ENCODE assay signal across 1 cellular context in the genomic region with DNA sequence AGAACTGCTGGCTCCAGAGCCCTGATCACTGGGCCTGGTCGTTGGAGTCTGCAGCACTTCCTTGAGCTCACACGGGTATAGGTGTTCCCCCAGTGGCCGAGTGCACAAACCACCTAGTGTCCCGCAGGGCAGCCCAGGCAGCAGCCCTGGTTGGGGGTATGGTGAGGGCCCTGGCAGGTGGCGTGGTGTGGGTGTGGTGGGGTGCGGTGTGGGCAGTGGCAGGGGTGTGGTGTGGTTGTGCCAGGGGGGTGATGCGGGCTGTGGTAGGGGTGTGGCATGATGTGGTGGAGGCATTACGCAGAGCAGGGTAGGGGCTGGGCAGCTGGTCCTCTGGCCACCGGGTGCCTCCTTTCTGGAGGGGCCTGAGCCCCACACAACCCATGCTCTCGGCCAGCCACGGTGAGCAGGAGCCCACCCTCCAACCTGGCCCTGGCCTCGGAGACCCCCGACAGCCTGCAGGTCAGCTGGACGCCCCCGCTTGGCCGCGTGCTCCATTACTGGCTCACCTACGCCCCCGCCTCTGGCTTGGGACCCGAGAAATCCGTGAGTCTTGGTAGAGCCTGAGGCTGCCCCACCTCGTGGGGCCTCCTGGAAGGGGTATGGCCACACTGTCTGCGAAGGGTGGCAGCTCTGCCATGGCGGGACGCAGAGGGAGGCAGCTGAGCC.
TF ChIP-seq lines count a peak whose summit lies in the region.

No MANE protein-coding gene starts in this region.

TF ChIP-seq in K562, 482 proteins besides CTCF, POLR2A, EP300 and RAD21:
- TF ChIP-seq EGR1 (conservative IDR thresholded peaks at IDR 0.05) (peak; percentile 51), ZEB2 (IDR thresholded peaks at IDR 0.05) (no peak)
